12 cellular contexts compared by ENCODE assay signal in genomic region chr3:37627951-37628620, GRCh38.
DNase-seq lines count a peak whose midpoint lies in the region; ATAC-seq and TF ChIP-seq lines count a peak whose summit lies in the region.
"Had no signal": no experiment of that assay in that cellular context is flagged by ENCODE, and none has a peak within 500 bp of the region (broad histone marks: within the 10 kb centered on the region; RNA-seq: fewer than 3 reads in every experiment).

No MANE protein-coding gene starts in this region.

- no peak for TF ChIP-seq POLR2A in GM18505 (IDR thresholded peaks at IDR 0.05; ENCODE audit: borderline replicate concordance, extremely low read depth, insufficient read depth, insufficient read length)

- no peaks in the 10 kb centered on the region for H3K9me3 Mint-ChIP-seq in endothelial cell (ENCODE audit: unreplicated experiment)
- H3K9me3 Mint-ChIP-seq in activated naive CD4-positive, alpha-beta T cell treated with anti-CD3 and anti-CD28 coated beads for 36 hours: no peaks in the 10 kb centered on the region

- H3K27ac Mint-ChIP-seq in endothelial cell (ENCODE audit: unreplicated experiment): peak overlapping the region; percentile 68
- no peak overlapping the region for H3K27ac Mint-ChIP-seq in activated naive CD4-positive, alpha-beta T cell treated with anti-CD3 and anti-CD28 coated beads for 36 hours

- ATAC-seq in GM18505 (IDR thresholded peaks at IDR 0.05; ENCODE audit: unreplicated experiment) (peak; percentile 85), GM21447 (IDR thresholded peaks at IDR 0.05; ENCODE audit: unreplicated experiment) (peak; percentile 84), HG03095 (IDR thresholded peaks at IDR 0.05; ENCODE audit: unreplicated experiment) (peak; percentile 70), left lobe of liver (no peak)

- H3K36me3 Mint-ChIP-seq in endothelial cell (ENCODE audit: low read depth, unreplicated experiment): peaks cover 51% of the 10 kb centered on the region
- no peaks in the 10 kb centered on the region for H3K36me3 Mint-ChIP-seq in activated naive CD4-positive, alpha-beta T cell treated with anti-CD3 and anti-CD28 coated beads for 36 hours (ENCODE audit: low read depth)

- DNase-seq in endothelial cell (ENCODE audit: low spot score): no peak
- DNase-seq in COR-L47 (lab: John Stamatoyannopoulos, UW): no peak
- DNase-seq in left lobe of liver (ENCODE audit: low spot score): no peak
- DNase-seq in activated naive CD4-positive, alpha-beta T cell treated with anti-CD3 and anti-CD28 coated beads for 36 hours: no peak
- no peak for DNase-seq in activated CD4-positive, alpha-beta T cell treated with anti-CD3 and anti-CD28 coated beads, Interleukin-2, amount 50 U/mL, for 48 hours
- DNase-seq: AML-193; effector memory CD4-positive, alpha-beta T cell; NCI-H345; small intestine had no signal

- intact Hi-C loops in activated naive CD4-positive, alpha-beta T cell treated with anti-CD3 and anti-CD28 coated beads for 36 hours (cut with micrococcal nuclease): no loop called here

- CTCF ChIA-PET in activated naive CD4-positive, alpha-beta T cell treated with anti-CD3 and anti-CD28 coated beads for 36 hours (lab: Charles Lee): no interaction called here

- H3K4me1 Mint-ChIP-seq in endothelial cell (ENCODE audit: unreplicated experiment): peaks cover 42% of the 10 kb centered on the region
- H3K4me1 Mint-ChIP-seq in activated naive CD4-positive, alpha-beta T cell treated with anti-CD3 and anti-CD28 coated beads for 36 hours (ENCODE audit: low read depth): no peaks in the 10 kb centered on the region

- H3K4me3 Mint-ChIP-seq in endothelial cell (ENCODE audit: unreplicated experiment): peak overlapping the region; percentile 60
- H3K4me3 Mint-ChIP-seq in activated naive CD4-positive, alpha-beta T cell treated with anti-CD3 and anti-CD28 coated beads for 36 hours: no peak overlapping the region

- H3K27me3 Mint-ChIP-seq in endothelial cell (ENCODE audit: unreplicated experiment): peaks cover 11% of the 10 kb centered on the region
- H3K27me3 Mint-ChIP-seq in activated naive CD4-positive, alpha-beta T cell treated with anti-CD3 and anti-CD28 coated beads for 36 hours (ENCODE audit: low read depth): peaks cover 16% of the 10 kb centered on the region

- TF ChIP-seq CTCF in endothelial cell (IDR thresholded peaks at IDR 0.05; ENCODE audit: unreplicated experiment): no peak
